Comparison of ENCODE assay signal across 8 cellular contexts in genomic region chr1:25695991-25696330, GRCh38.
DNase-seq lines count a peak whose midpoint lies in the region; TF ChIP-seq lines count a peak whose summit lies in the region.

No MANE protein-coding gene starts in this region.

- H3K27me3 ChIP-seq in esophagus muscularis mucosa: no peaks in the 10 kb centered on the region

- TF ChIP-seq EP300 in esophagus muscularis mucosa (IDR thresholded peaks at IDR 0.05): peak; percentile 56

- peak overlapping the region in 1 of 4 donors; percentile 2 for H3K4me3 ChIP-seq in esophagus muscularis mucosa

- intact Hi-C loops in esophagus muscularis mucosa (cut with DNase I): loop anchor here (2.0 to 5.0 kb wide), 3 partner anchors 46 to 101 kb away; no protein-coding TSS in a partner anchor

- 31% methylated on average over 5 of the region's 5 CpGs for WGBS in esophagus muscularis mucosa

- TF ChIP-seq CTCF in esophagus muscularis mucosa (IDR thresholded peaks at IDR 0.05): no peak

- H3K9me3 ChIP-seq in esophagus muscularis mucosa: no peaks in the 10 kb centered on the region

- H3K27ac ChIP-seq in esophagus muscularis mucosa (replicated peaks in 1 of 4): peak overlapping the region; percentile 84 to 92 (median 90)

- no peak for TF ChIP-seq POLR2A in esophagus muscularis mucosa (IDR thresholded peaks at IDR 0.05; ENCODE audit: low read depth)

- peaks cover 68 to 88% (median 82%) of the 10 kb centered on the region in 4 donors for H3K4me1 ChIP-seq in esophagus muscularis mucosa

- no peaks in the 10 kb centered on the region for H3K36me3 ChIP-seq in esophagus muscularis mucosa

- DNase-seq in Ammon's horn (ENCODE audit: low spot score) (peak; percentile 50), NCI-H2227 (lab: John Stamatoyannopoulos, UW; ENCODE audit: unreplicated experiment) (peak; percentile 41), esophagus muscularis mucosa (ENCODE audit: extremely low spot score) (no peak), non-pigmented ciliary epithelial cell (ENCODE audit: low read depth) (peak; percentile 85), Kasumi-1 (lab: John Stamatoyannopoulos, UW) (no peak), iPS-NIHi11 (ENCODE audit: low spot score) (no peak), KG1 (lab: John Stamatoyannopoulos, UW) (no peak)
- no peak for DNase-seq in stimulated activated CD4-positive, alpha-beta T cell treated with anti-CD3 and anti-CD28 coated beads, Interleukin-2, amount 100 ng/mL, for 24 hours

Comparison
In these comparisons a context has a peak if more than half of its experiments do, and no peak if none do; other contexts are left out.
1. DNase-seq: peak in Ammon's horn (single experiment), NCI-H2227 (single experiment) and non-pigmented ciliary epithelial cell (single experiment); none in esophagus muscularis mucosa (single experiment), Kasumi-1 (0 of 2), iPS-NIHi11 (single experiment), KG1 (single experiment) and stimulated activated CD4-positive, alpha-beta T cell treated with anti-CD3 and anti-CD28 coated beads, Interleukin-2, amount 100 ng/mL, for 24 hours (0 of 2).